ENCODE assay signal across 1 cellular context in the genomic region with DNA sequence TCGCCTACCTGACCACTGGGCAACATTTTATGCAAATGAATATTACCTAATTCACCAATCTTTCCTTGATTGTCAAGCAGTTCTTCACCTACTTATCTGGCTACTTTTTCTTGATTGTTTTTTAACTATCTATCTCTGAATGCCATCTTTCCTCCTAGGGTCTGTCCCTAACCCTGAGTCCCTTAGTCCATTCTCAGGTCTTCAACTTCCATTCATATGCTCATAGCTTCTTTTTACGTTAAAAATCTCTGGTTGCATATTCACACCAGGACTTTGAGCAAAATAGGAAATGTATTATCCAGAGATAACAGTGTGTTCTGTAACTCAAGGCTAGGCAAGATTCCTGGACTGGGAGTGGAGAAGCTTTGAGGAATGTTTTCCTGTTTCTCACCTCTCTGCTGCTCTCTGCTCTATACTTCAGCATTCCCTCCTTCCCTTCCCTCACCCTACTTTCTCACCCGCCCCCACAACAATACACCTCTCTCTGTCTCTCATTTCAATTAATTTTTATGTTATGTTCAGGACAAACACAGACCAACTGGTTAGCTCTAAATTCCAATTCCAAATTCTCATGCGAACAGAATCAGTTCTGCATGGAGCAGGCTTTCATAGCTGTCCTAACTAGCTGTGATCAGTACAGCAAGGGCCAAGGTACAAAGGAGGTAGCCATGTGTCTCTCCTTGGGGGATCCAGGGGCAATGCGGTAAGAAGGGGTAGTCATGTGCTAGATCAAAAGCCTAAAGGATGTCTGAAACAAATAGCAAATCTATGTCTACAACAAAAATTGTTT.
TF ChIP-seq lines count a peak whose summit lies in the region.

No MANE protein-coding gene starts in this region.

TF ChIP-seq in GM23338, 12 proteins besides CTCF, POLR2A, EP300 and RAD21 (continued from another document):
- TF ChIP-seq, protein P1, sequence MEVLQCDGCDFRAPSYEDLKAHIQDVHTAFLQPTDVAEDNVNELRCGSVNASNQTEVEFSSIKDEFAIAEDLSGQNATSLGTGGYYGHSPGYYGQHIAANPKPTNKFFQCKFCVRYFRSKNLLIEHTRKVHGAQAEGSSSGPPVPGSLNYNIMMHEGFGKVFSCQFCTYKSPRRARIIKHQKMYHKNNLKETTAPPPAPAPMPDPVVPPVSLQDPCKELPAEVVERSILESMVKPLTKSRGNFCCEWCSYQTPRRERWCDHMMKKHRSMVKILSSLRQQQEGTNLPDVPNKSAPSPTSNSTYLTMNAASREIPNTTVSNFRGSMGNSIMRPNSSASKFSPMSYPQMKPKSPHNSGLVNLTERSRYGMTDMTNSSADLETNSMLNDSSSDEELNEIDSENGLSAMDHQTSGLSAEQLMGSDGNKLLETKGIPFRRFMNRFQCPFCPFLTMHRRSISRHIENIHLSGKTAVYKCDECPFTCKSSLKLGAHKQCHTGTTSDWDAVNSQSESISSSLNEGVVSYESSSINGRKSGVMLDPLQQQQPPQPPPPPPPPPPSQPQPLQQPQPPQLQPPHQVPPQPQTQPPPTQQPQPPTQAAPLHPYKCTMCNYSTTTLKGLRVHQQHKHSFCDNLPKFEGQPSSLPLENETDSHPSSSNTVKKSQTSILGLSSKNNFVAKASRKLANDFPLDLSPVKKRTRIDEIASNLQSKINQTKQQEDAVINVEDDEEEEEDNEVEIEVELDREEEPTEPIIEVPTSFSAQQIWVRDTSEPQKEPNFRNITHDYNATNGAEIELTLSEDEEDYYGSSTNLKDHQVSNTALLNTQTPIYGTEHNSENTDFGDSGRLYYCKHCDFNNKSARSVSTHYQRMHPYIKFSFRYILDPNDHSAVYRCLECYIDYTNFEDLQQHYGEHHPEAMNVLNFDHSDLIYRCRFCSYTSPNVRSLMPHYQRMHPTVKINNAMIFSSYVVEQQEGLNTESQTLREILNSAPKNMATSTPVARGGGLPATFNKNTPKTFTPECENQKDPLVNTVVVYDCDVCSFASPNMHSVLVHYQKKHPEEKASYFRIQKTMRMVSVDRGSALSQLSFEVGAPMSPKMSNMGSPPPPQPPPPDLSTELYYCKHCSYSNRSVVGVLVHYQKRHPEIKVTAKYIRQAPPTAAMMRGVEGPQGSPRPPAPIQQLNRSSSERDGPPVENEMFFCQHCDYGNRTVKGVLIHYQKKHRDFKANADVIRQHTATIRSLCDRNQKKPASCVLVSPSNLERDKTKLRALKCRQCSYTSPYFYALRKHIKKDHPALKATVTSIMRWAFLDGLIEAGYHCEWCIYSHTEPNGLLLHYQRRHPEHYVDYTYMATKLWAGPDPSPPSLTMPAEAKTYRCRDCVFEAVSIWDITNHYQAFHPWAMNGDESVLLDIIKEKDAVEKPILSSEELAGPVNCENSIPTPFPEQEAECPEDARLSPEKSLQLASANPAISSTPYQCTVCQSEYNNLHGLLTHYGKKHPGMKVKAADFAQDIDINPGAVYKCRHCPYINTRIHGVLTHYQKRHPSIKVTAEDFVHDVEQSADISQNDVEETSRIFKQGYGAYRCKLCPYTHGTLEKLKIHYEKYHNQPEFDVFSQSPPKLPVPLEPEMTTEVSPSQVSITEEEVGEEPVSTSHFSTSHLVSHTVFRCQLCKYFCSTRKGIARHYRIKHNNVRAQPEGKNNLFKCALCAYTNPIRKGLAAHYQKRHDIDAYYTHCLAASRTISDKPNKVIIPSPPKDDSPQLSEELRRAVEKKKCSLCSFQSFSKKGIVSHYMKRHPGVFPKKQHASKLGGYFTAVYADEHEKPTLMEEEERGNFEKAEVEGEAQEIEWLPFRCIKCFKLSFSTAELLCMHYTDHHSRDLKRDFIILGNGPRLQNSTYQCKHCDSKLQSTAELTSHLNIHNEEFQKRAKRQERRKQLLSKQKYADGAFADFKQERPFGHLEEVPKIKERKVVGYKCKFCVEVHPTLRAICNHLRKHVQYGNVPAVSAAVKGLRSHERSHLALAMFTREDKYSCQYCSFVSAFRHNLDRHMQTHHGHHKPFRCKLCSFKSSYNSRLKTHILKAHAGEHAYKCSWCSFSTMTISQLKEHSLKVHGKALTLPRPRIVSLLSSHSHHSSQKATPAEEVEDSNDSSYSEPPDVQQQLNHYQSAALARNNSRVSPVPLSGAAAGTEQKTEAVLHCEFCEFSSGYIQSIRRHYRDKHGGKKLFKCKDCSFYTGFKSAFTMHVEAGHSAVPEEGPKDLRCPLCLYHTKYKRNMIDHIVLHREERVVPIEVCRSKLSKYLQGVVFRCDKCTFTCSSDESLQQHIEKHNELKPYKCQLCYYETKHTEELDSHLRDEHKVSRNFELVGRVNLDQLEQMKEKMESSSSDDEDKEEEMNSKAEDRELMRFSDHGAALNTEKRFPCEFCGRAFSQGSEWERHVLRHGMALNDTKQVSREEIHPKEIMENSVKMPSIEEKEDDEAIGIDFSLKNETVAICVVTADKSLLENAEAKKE (CRISPR knock-in tag; IDR thresholded peaks at IDR 0.05) = no peak
- TF ChIP-seq STAT1 (IDR thresholded peaks at IDR 0.05; ENCODE audit: unreplicated experiment) = no peak
- TF ChIP-seq EZH2phosphoT487 (IDR thresholded peaks at IDR 0.05; ENCODE audit: unreplicated experiment) = no peak
- TF ChIP-seq CREB1 (CRISPR knock-in tag; IDR thresholded peaks at IDR 0.05; ENCODE audit: low read depth) = no peak
